Comparison of ENCODE assay signal across 2 cellular contexts in the genomic region with DNA sequence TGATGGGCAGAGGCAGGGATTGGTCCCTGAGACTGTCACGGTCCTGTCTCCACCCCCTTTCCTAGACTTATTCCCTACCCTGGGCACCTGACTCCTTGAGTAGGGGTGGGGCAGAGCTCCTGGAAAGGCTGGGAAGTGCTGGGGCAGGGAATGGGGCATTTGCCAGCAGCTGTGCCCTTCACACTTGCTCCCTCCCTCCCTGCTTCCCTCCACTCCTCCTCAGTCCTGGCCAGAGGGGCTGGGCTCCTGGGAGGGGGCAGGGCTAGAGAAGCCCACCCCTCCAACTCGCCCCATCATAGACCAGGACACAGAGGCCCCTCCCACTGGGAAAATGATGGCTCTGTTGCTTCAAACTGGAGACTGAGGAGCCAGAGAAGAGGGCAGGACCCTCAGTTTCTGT.
TF ChIP-seq lines count a peak whose summit lies in the region.

No MANE protein-coding gene starts in this region.

TF ChIP-seq in GM23338, 12 proteins besides CTCF, POLR2A, EP300 and RAD21 (continues in another document):
- TF ChIP-seq, protein P1, sequence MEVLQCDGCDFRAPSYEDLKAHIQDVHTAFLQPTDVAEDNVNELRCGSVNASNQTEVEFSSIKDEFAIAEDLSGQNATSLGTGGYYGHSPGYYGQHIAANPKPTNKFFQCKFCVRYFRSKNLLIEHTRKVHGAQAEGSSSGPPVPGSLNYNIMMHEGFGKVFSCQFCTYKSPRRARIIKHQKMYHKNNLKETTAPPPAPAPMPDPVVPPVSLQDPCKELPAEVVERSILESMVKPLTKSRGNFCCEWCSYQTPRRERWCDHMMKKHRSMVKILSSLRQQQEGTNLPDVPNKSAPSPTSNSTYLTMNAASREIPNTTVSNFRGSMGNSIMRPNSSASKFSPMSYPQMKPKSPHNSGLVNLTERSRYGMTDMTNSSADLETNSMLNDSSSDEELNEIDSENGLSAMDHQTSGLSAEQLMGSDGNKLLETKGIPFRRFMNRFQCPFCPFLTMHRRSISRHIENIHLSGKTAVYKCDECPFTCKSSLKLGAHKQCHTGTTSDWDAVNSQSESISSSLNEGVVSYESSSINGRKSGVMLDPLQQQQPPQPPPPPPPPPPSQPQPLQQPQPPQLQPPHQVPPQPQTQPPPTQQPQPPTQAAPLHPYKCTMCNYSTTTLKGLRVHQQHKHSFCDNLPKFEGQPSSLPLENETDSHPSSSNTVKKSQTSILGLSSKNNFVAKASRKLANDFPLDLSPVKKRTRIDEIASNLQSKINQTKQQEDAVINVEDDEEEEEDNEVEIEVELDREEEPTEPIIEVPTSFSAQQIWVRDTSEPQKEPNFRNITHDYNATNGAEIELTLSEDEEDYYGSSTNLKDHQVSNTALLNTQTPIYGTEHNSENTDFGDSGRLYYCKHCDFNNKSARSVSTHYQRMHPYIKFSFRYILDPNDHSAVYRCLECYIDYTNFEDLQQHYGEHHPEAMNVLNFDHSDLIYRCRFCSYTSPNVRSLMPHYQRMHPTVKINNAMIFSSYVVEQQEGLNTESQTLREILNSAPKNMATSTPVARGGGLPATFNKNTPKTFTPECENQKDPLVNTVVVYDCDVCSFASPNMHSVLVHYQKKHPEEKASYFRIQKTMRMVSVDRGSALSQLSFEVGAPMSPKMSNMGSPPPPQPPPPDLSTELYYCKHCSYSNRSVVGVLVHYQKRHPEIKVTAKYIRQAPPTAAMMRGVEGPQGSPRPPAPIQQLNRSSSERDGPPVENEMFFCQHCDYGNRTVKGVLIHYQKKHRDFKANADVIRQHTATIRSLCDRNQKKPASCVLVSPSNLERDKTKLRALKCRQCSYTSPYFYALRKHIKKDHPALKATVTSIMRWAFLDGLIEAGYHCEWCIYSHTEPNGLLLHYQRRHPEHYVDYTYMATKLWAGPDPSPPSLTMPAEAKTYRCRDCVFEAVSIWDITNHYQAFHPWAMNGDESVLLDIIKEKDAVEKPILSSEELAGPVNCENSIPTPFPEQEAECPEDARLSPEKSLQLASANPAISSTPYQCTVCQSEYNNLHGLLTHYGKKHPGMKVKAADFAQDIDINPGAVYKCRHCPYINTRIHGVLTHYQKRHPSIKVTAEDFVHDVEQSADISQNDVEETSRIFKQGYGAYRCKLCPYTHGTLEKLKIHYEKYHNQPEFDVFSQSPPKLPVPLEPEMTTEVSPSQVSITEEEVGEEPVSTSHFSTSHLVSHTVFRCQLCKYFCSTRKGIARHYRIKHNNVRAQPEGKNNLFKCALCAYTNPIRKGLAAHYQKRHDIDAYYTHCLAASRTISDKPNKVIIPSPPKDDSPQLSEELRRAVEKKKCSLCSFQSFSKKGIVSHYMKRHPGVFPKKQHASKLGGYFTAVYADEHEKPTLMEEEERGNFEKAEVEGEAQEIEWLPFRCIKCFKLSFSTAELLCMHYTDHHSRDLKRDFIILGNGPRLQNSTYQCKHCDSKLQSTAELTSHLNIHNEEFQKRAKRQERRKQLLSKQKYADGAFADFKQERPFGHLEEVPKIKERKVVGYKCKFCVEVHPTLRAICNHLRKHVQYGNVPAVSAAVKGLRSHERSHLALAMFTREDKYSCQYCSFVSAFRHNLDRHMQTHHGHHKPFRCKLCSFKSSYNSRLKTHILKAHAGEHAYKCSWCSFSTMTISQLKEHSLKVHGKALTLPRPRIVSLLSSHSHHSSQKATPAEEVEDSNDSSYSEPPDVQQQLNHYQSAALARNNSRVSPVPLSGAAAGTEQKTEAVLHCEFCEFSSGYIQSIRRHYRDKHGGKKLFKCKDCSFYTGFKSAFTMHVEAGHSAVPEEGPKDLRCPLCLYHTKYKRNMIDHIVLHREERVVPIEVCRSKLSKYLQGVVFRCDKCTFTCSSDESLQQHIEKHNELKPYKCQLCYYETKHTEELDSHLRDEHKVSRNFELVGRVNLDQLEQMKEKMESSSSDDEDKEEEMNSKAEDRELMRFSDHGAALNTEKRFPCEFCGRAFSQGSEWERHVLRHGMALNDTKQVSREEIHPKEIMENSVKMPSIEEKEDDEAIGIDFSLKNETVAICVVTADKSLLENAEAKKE (CRISPR knock-in tag; IDR thresholded peaks at IDR 0.05) = no peak
- TF ChIP-seq STAT1 (IDR thresholded peaks at IDR 0.05; ENCODE audit: unreplicated experiment) = no peak
- TF ChIP-seq EZH2phosphoT487 (IDR thresholded peaks at IDR 0.05; ENCODE audit: unreplicated experiment) = no peak
- TF ChIP-seq CREB1 (CRISPR knock-in tag; IDR thresholded peaks at IDR 0.05; ENCODE audit: low read depth) = no peak
- no peak for TF ChIP-seq EZH2 (IDR thresholded peaks at IDR 0.05; ENCODE audit: low read depth, unreplicated experiment)
- TF ChIP-seq JUNB (IDR thresholded peaks at IDR 0.05; ENCODE audit: unreplicated experiment) = no peak
- no peak for TF ChIP-seq ZNF114 (CRISPR knock-in tag; IDR thresholded peaks at IDR 0.05)
- TF ChIP-seq NANOG (IDR thresholded peaks at IDR 0.05; ENCODE audit: borderline replicate concordance) = no peak
- TF ChIP-seq, protein P2, sequence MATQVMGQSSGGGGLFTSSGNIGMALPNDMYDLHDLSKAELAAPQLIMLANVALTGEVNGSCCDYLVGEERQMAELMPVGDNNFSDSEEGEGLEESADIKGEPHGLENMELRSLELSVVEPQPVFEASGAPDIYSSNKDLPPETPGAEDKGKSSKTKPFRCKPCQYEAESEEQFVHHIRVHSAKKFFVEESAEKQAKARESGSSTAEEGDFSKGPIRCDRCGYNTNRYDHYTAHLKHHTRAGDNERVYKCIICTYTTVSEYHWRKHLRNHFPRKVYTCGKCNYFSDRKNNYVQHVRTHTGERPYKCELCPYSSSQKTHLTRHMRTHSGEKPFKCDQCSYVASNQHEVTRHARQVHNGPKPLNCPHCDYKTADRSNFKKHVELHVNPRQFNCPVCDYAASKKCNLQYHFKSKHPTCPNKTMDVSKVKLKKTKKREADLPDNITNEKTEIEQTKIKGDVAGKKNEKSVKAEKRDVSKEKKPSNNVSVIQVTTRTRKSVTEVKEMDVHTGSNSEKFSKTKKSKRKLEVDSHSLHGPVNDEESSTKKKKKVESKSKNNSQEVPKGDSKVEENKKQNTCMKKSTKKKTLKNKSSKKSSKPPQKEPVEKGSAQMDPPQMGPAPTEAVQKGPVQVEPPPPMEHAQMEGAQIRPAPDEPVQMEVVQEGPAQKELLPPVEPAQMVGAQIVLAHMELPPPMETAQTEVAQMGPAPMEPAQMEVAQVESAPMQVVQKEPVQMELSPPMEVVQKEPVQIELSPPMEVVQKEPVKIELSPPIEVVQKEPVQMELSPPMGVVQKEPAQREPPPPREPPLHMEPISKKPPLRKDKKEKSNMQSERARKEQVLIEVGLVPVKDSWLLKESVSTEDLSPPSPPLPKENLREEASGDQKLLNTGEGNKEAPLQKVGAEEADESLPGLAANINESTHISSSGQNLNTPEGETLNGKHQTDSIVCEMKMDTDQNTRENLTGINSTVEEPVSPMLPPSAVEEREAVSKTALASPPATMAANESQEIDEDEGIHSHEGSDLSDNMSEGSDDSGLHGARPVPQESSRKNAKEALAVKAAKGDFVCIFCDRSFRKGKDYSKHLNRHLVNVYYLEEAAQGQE (IDR thresholded peaks at IDR 0.05; ENCODE audit: unreplicated experiment) = no peak
- no peak for TF ChIP-seq ZNF331 (CRISPR knock-in tag; IDR thresholded peaks at IDR 0.05; ENCODE audit: low read depth)

TF ChIP-seq in HEK293, 187 proteins besides CTCF, POLR2A, EP300 and RAD21 (continued from another document):
- TF ChIP-seq ZNF513 (tag by site-specific recombination; IDR thresholded peaks at IDR 0.05) (no peak), ZNF341 (tag by site-specific recombination; IDR thresholded peaks at IDR 0.05; ENCODE audit: low read depth) (peak; percentile 40; the same call in 1 of the 2 replicates), ZNF692 (tag by site-specific recombination; IDR thresholded peaks at IDR 0.05) (no peak)
